In the genomic region with DNA sequence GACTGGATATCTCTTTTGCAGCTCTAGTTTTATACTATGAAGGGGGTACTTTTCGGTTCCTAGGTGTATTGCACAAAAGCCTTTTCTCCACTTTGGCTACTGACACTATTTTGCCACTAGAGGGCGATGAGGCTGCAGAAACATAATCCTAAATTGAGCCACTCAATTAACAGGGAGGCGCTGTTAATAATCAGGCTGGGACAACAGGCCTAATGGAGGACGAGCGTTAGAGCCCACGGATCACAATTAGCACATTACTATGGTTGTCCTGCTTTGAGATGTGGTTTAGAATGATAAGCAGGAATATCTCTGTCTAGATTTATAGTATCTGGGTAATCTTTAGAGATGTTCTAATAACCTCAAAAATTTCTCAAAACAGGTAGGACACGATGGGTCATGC, we compare ENCODE assay signal across 8 cellular contexts.
DNase-seq lines count a peak whose midpoint lies in the region; ATAC-seq and TF ChIP-seq lines count a peak whose summit lies in the region.

No MANE protein-coding gene starts in this region.

- DNase-seq in SIG-M5 treated with dmso at 0.1 percent for 504 hours (lab: John Stamatoyannopoulos, UW; ENCODE audit: unreplicated experiment), result peak; percentile 67
- DNase-seq in SIG-M5 (lab: John Stamatoyannopoulos, UW), result no peak
- DNase-seq in HFFc6, result peak; percentile 37
- DNase-seq in NCI-H1048 (lab: John Stamatoyannopoulos, UW), result peak; percentile 11
- peak; percentile 29 for DNase-seq in amniotic stem cell (lab: John Stamatoyannopoulos, UW)
- DNase-seq in iPS DF 19.7 (ENCODE audit: low read depth, low spot score), result peak; percentile 69
- peak; percentile 17 for DNase-seq in stimulated activated CD4-positive, alpha-beta T cell treated with anti-CD3 and anti-CD28 coated beads, Interleukin-12 subunit alpha, Interleukin-12 subunit beta, amount 100 ng/mL, for 4 hours

- no peaks in the 10 kb centered on the region for H3K36me3 Mint-ChIP-seq in HFFc6 (ENCODE audit: low read depth)

- peaks cover 16% of the 10 kb centered on the region for H3K27me3 Mint-ChIP-seq in HFFc6 (ENCODE audit: insufficient read depth)

- H3K4me1 Mint-ChIP-seq in HFFc6 (ENCODE audit: low read depth), result peaks cover 9% of the 10 kb centered on the region

- H3K4me3 Mint-ChIP-seq in HFFc6, result no peak overlapping the region

- ATAC-seq in SK-N-SH treated with all-trans-retinoic acid at 6 μM for 48 hours, result peak; percentile 90

- no peak overlapping the region for H3K27ac Mint-ChIP-seq in HFFc6

- no peaks in the 10 kb centered on the region for H3K9me3 Mint-ChIP-seq in HFFc6

- peak; percentile 95 for TF ChIP-seq CTCF in HFFc6 (IDR thresholded peaks at IDR 0.05)

TF ChIP-seq in SK-N-SH treated with all-trans-retinoic acid at 6 μM for 48 hours, 23 proteins besides CTCF, POLR2A, EP300 and RAD21:
- TF ChIP-seq ZFP30 (CRISPR knock-in tag; IDR thresholded peaks at IDR 0.05), result no peak
- TF ChIP-seq, protein P1, sequence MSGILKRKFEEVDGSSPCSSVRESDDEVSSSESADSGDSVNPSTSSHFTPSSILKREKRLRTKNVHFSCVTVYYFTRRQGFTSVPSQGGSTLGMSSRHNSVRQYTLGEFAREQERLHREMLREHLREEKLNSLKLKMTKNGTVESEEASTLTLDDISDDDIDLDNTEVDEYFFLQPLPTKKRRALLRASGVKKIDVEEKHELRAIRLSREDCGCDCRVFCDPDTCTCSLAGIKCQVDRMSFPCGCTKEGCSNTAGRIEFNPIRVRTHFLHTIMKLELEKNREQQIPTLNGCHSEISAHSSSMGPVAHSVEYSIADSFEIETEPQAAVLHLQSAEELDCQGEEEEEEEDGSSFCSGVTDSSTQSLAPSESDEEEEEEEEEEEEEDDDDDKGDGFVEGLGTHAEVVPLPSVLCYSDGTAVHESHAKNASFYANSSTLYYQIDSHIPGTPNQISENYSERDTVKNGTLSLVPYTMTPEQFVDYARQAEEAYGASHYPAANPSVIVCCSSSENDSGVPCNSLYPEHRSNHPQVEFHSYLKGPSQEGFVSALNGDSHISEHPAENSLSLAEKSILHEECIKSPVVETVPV (CRISPR knock-in tag; IDR thresholded peaks at IDR 0.05), result no peak
- TF ChIP-seq PPARA (CRISPR knock-in tag; IDR thresholded peaks at IDR 0.05; ENCODE audit: borderline replicate concordance), result no peak
- no peak for TF ChIP-seq GLIS3 (CRISPR knock-in tag; IDR thresholded peaks at IDR 0.05)
- no peak for TF ChIP-seq ZNF8 (CRISPR knock-in tag; IDR thresholded peaks at IDR 0.05)
- no peak for TF ChIP-seq ZNF70 (CRISPR knock-in tag; IDR thresholded peaks at IDR 0.05)
- TF ChIP-seq, protein P2, sequence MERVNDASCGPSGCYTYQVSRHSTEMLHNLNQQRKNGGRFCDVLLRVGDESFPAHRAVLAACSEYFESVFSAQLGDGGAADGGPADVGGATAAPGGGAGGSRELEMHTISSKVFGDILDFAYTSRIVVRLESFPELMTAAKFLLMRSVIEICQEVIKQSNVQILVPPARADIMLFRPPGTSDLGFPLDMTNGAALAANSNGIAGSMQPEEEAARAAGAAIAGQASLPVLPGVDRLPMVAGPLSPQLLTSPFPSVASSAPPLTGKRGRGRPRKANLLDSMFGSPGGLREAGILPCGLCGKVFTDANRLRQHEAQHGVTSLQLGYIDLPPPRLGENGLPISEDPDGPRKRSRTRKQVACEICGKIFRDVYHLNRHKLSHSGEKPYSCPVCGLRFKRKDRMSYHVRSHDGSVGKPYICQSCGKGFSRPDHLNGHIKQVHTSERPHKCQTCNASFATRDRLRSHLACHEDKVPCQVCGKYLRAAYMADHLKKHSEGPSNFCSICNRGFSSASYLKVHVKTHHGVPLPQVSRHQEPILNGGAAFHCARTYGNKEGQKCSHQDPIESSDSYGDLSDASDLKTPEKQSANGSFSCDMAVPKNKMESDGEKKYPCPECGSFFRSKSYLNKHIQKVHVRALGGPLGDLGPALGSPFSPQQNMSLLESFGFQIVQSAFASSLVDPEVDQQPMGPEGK (CRISPR knock-in tag; IDR thresholded peaks at IDR 0.05; ENCODE audit: borderline replicate concordance), result no peak
- TF ChIP-seq, protein P3, sequence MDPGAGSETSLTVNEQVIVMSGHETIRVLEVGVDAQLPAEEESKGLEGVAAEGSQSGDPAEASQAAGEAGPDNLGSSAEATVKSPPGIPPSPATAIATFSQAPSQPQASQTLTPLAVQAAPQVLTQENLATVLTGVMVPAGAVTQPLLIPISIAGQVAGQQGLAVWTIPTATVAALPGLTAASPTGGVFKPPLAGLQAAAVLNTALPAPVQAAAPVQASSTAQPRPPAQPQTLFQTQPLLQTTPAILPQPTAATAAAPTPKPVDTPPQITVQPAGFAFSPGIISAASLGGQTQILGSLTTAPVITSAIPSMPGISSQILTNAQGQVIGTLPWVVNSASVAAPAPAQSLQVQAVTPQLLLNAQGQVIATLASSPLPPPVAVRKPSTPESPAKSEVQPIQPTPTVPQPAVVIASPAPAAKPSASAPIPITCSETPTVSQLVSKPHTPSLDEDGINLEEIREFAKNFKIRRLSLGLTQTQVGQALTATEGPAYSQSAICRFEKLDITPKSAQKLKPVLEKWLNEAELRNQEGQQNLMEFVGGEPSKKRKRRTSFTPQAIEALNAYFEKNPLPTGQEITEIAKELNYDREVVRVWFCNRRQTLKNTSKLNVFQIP (CRISPR knock-in tag; IDR thresholded peaks at IDR 0.05; ENCODE audit: borderline replicate concordance, low read depth), result no peak
- no peak for TF ChIP-seq SNAI2 (CRISPR knock-in tag; IDR thresholded peaks at IDR 0.05)
- no peak for TF ChIP-seq ESRRG (CRISPR knock-in tag; IDR thresholded peaks at IDR 0.05)
- TF ChIP-seq TCF4 (CRISPR knock-in tag; IDR thresholded peaks at IDR 0.05; ENCODE audit: borderline replicate concordance), result no peak
- TF ChIP-seq ZC3H10 (CRISPR knock-in tag; IDR thresholded peaks at IDR 0.05), result no peak
- no peak for TF ChIP-seq TOX (CRISPR knock-in tag; IDR thresholded peaks at IDR 0.05; ENCODE audit: borderline replicate concordance)
- TF ChIP-seq, protein P4, sequence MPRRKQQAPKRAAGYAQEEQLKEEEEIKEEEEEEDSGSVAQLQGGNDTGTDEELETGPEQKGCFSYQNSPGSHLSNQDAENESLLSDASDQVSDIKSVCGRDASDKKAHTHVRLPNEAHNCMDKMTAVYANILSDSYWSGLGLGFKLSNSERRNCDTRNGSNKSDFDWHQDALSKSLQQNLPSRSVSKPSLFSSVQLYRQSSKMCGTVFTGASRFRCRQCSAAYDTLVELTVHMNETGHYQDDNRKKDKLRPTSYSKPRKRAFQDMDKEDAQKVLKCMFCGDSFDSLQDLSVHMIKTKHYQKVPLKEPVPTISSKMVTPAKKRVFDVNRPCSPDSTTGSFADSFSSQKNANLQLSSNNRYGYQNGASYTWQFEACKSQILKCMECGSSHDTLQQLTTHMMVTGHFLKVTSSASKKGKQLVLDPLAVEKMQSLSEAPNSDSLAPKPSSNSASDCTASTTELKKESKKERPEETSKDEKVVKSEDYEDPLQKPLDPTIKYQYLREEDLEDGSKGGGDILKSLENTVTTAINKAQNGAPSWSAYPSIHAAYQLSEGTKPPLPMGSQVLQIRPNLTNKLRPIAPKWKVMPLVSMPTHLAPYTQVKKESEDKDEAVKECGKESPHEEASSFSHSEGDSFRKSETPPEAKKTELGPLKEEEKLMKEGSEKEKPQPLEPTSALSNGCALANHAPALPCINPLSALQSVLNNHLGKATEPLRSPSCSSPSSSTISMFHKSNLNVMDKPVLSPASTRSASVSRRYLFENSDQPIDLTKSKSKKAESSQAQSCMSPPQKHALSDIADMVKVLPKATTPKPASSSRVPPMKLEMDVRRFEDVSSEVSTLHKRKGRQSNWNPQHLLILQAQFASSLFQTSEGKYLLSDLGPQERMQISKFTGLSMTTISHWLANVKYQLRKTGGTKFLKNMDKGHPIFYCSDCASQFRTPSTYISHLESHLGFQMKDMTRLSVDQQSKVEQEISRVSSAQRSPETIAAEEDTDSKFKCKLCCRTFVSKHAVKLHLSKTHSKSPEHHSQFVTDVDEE (CRISPR knock-in tag; IDR thresholded peaks at IDR 0.05), result no peak
- no peak for TF ChIP-seq OSR1 (CRISPR knock-in tag; IDR thresholded peaks at IDR 0.05)
- TF ChIP-seq ZNF565 (CRISPR knock-in tag; conservative IDR thresholded peaks at IDR 0.05; ENCODE audit: low read depth), result no peak
- TF ChIP-seq BACH2 (CRISPR knock-in tag; IDR thresholded peaks at IDR 0.05; ENCODE audit: borderline replicate concordance), result no peak
- no peak for TF ChIP-seq RARB (CRISPR knock-in tag; IDR thresholded peaks at IDR 0.05)
- TF ChIP-seq, protein P5, sequence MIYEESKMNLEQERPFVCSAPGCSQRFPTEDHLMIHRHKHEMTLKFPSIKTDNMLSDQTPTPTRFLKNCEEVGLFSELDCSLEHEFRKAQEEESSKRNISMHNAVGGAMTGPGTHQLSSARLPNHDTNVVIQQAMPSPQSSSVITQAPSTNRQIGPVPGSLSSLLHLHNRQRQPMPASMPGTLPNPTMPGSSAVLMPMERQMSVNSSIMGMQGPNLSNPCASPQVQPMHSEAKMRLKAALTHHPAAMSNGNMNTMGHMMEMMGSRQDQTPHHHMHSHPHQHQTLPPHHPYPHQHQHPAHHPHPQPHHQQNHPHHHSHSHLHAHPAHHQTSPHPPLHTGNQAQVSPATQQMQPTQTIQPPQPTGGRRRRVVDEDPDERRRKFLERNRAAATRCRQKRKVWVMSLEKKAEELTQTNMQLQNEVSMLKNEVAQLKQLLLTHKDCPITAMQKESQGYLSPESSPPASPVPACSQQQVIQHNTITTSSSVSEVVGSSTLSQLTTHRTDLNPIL (CRISPR knock-in tag; IDR thresholded peaks at IDR 0.05; ENCODE audit: low read depth), result no peak
- no peak for TF ChIP-seq CSDC2 (CRISPR knock-in tag; IDR thresholded peaks at IDR 0.05)
